ENCODE assay signal across 20 cellular contexts in the genomic region with DNA sequence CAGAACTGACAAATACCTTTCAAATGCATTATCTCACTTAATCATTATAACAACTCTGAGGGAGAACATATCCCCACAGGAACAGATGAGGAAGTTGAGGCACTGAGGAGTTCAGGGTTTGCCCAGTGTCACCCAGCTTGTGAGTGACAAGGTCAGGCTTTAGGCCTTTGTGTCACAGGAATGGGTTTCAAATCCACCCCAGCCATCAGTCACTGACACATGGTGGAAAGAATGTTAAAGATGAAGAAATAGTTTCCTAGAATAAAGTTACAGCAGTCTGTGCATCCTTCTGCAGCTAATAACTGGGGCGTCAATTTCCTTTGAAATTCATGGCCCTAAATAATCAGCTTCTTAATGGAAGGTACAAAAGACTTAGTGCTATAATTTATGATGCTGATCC.
"Had no signal": no experiment of that assay in that cellular context is flagged by ENCODE, and none has a peak within 500 bp of the region (broad histone marks: within the 10 kb centered on the region; RNA-seq: fewer than 3 reads in every experiment).

No MANE protein-coding gene starts in this region.

- H3K27ac Mint-ChIP-seq: memory B cell; naive thymus-derived CD4-positive, alpha-beta T cell; stimulated activated naive B cell treated with anti-CD40 and anti-IgM and Interleukin-4, amounts not matched to agents 10 μg/mL and 1 μg/mL and 100 μg/mL, for 72 hours; stimulated activated naive CD8-positive, alpha-beta T cell treated with anti-CD3 and anti-CD28 coated beads, Interleukin-15, amount 100 ng/mL, for 72 hours had no signal

- H3K4me3 Mint-ChIP-seq: effector memory CD8-positive, alpha-beta T cell; memory B cell; naive thymus-derived CD4-positive, alpha-beta T cell; nephron progenitor cell; stimulated activated naive B cell treated with anti-CD40 and anti-IgM and Interleukin-4, amounts not matched to agents 10 μg/mL and 1 μg/mL and 100 μg/mL, for 72 hours; stimulated activated naive CD8-positive, alpha-beta T cell treated with anti-CD3 and anti-CD28 coated beads, Interleukin-15, amount 100 ng/mL, for 72 hours had no signal

- H3K9me3 ChIP-seq: esophagus squamous epithelium, prostate gland, right atrium auricular region, suprapubic skin, transverse colon, upper lobe of right lung, uterus had no signal

- H3K4me1 Mint-ChIP-seq: nephron progenitor cell had no signal

- H3K27me3 ChIP-seq: esophagus squamous epithelium, right atrium auricular region, suprapubic skin, transverse colon, upper lobe of right lung, uterus had no signal

- H3K36me3 ChIP-seq: esophagus squamous epithelium, prostate gland, right atrium auricular region, suprapubic skin, transverse colon, upper lobe of right lung, uterus had no signal

- H3K9me3 Mint-ChIP-seq: effector memory CD8-positive, alpha-beta T cell; memory B cell; nephron progenitor cell; stimulated activated naive B cell treated with anti-CD40 and anti-IgM and Interleukin-4, amounts not matched to agents 10 μg/mL and 1 μg/mL and 100 μg/mL, for 72 hours; stimulated activated naive CD8-positive, alpha-beta T cell treated with anti-CD3 and anti-CD28 coated beads, Interleukin-15, amount 100 ng/mL, for 72 hours had no signal

- DNase-seq: cortex of kidney; effector memory CD8-positive, alpha-beta T cell; erythroblast; esophagus squamous epithelium; head of caudate nucleus; kidney; naive thymus-derived CD4-positive, alpha-beta T cell; nephron progenitor cell; nucleus accumbens; stimulated activated CD4-positive, alpha-beta T cell treated with anti-CD3 and anti-CD28 coated beads, Interleukin-2, amount 100 ng/mL, for 48 hours; stimulated activated naive B cell treated with anti-CD40 and anti-IgM and Interleukin-4, amounts not matched to agents 10 μg/mL and 1 μg/mL and 100 μg/mL, for 72 hours; stimulated activated naive CD8-positive, alpha-beta T cell treated with anti-CD3 and anti-CD28 coated beads, Interleukin-15, amount 100 ng/mL, for 72 hours; transverse colon; upper lobe of right lung; uterus had no signal

- H3K4me1 ChIP-seq: prostate gland, upper lobe of right lung had no signal

- H3K27me3 Mint-ChIP-seq: effector memory CD8-positive, alpha-beta T cell; memory B cell; stimulated activated naive B cell treated with anti-CD40 and anti-IgM and Interleukin-4, amounts not matched to agents 10 μg/mL and 1 μg/mL and 100 μg/mL, for 72 hours had no signal

- H3K4me3 ChIP-seq: esophagus squamous epithelium, lung, prostate gland, right atrium auricular region, suprapubic skin, transverse colon, upper lobe of right lung, uterus had no signal

- H3K36me3 Mint-ChIP-seq: memory B cell; naive thymus-derived CD4-positive, alpha-beta T cell; stimulated activated naive B cell treated with anti-CD40 and anti-IgM and Interleukin-4, amounts not matched to agents 10 μg/mL and 1 μg/mL and 100 μg/mL, for 72 hours had no signal

- H3K27ac ChIP-seq: esophagus squamous epithelium, prostate gland, right atrium auricular region, suprapubic skin, transverse colon, upper lobe of right lung, uterus had no signal
